ENCODE assay signal across 8 cellular contexts in the genomic region with DNA sequence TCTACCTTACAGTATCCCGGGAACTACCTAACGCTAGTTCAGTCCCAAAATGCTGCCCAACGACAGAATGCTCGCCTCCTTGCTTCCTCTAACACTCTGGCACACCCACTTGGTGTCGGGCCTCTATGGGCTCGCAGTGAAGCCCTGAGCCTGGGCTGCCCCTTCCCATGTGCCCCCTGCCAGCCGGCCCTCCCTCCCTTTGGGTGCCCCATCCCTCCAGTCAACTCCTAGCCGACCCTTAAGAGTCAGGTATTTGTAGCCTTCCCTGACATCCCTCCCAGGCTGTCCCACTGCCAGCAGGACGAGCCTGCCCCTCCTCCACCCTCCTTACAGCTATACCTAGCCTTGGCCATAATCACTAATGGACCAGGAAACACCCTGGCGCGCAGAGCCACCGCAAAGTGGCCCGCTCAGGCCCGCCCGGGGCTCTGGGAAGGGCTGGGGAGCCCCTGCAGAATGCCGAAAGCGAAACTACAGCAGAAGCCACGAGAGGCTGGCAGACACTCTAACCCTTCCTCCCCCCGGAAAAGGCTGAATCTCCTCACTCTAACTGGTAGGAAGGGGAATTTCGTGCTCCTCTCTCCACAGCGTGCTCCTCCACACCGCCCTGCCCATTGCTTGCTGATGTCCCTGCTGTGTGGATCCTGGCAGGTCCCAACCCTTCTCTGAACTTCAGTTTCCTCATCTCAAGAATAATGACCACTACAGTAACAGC. TPM values are rescaled to one million over a fixed set of nuclear protein-coding genes. Genes with fewer than 3 reads are reported as not detected.
A peak's percentile ranks its signal among the peaks of the same experiment; 100 is the strongest.
DNase-seq lines count a peak whose midpoint lies in the region; ATAC-seq and TF ChIP-seq lines count a peak whose summit lies in the region.

No MANE protein-coding gene starts in this region.

- TF ChIP-seq RAD21 in liver (IDR thresholded peaks at IDR 0.05) = no peak

- no peaks in the 10 kb centered on the region for H3K27me3 ChIP-seq in liver (ENCODE audit: control insufficient read depth in 4 of 4, insufficient read depth in 4 of 4, low read length in 3 of 4)

- WGBS in liver = 53% methylated on average over 22 of the region's 22 CpGs

- H3K4me1 ChIP-seq in liver (ENCODE audit: control insufficient read depth in 4 of 4, insufficient read depth in 4 of 4, low read length in 3 of 4) = peaks cover 8 to 39% (median 26%) of the 10 kb centered on the region in 4 donors

- DNase-seq in GM04504 (ENCODE audit: low read depth) (peak; percentile 28), T-helper 22 cell (ENCODE audit: low read depth) (peak; percentile 48), cardiac fibroblast (ENCODE audit: low read depth in 2 of 2) (peak; percentile 27 to 49), NCI-H187 treated with DMSO at 0.1 percent for 48 hours (lab: John Stamatoyannopoulos, UW) (no peak)
- DNase-seq in stimulated activated CD8-positive, alpha-beta memory T cell treated with anti-CD3 and anti-CD28 coated beads, Interleukin-4, amount 100 ng/mL, for 24 hours (ENCODE audit: low read depth) = peak; percentile 42

- peak; percentile 31 for ATAC-seq in HG02623 (IDR thresholded peaks at IDR 0.05; ENCODE audit: unreplicated experiment)
- ATAC-seq in HG03469 (IDR thresholded peaks at IDR 0.05; ENCODE audit: unreplicated experiment) = no peak

- no peaks in the 10 kb centered on the region for H3K9me3 ChIP-seq in liver (ENCODE audit: control insufficient read depth in 4 of 4, low read length in 3 of 4)

- no peak for TF ChIP-seq CTCF in cardiac fibroblast (IDR thresholded peaks at IDR 0.05; ENCODE audit: low read depth, low read length)
- TF ChIP-seq CTCF in liver (IDR thresholded peaks at IDR 0.05; ENCODE audit: low read depth, low read length, missing input control) = no peak

- H3K9ac ChIP-seq in liver (ENCODE audit: low read depth in 1 of 2, low read length in 2 of 2) = peak overlapping the region; percentile 27 to 62

- H3K4me3 ChIP-seq in cardiac fibroblast (replicated peaks in 1 of 2; ENCODE audit: low read depth in 2 of 2, low read length in 2 of 2) (peak overlapping the region; percentile 87 to 96), liver (ENCODE audit: low read depth in 1 of 3, low read length in 3 of 3) (peak overlapping the region; percentile 83 to 95 (median 86))

- peak overlapping the region; percentile 52 to 80 for H3K27ac ChIP-seq in liver (ENCODE audit: low read depth in 1 of 2, low read length in 2 of 2)

- H3K36me3 ChIP-seq in liver (ENCODE audit: control insufficient read depth in 4 of 4, insufficient read depth in 3 of 4, low read depth in 1 of 4, low read length in 3 of 4) = peaks cover 0 to 2% (median under 1%) of the 10 kb centered on the region in 4 donors

TF ChIP-seq in liver, 16 proteins besides CTCF, POLR2A, EP300 and RAD21:
- TF ChIP-seq, protein P1, sequence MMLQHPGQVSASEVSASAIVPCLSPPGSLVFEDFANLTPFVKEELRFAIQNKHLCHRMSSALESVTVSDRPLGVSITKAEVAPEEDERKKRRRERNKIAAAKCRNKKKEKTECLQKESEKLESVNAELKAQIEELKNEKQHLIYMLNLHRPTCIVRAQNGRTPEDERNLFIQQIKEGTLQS (IDR thresholded peaks at IDR 0.05) = no peak
- TF ChIP-seq RXRA (IDR thresholded peaks at IDR 0.05) = no peak
- no peak for TF ChIP-seq FOXA1 (IDR thresholded peaks at IDR 0.05)
- TF ChIP-seq, protein P2, sequence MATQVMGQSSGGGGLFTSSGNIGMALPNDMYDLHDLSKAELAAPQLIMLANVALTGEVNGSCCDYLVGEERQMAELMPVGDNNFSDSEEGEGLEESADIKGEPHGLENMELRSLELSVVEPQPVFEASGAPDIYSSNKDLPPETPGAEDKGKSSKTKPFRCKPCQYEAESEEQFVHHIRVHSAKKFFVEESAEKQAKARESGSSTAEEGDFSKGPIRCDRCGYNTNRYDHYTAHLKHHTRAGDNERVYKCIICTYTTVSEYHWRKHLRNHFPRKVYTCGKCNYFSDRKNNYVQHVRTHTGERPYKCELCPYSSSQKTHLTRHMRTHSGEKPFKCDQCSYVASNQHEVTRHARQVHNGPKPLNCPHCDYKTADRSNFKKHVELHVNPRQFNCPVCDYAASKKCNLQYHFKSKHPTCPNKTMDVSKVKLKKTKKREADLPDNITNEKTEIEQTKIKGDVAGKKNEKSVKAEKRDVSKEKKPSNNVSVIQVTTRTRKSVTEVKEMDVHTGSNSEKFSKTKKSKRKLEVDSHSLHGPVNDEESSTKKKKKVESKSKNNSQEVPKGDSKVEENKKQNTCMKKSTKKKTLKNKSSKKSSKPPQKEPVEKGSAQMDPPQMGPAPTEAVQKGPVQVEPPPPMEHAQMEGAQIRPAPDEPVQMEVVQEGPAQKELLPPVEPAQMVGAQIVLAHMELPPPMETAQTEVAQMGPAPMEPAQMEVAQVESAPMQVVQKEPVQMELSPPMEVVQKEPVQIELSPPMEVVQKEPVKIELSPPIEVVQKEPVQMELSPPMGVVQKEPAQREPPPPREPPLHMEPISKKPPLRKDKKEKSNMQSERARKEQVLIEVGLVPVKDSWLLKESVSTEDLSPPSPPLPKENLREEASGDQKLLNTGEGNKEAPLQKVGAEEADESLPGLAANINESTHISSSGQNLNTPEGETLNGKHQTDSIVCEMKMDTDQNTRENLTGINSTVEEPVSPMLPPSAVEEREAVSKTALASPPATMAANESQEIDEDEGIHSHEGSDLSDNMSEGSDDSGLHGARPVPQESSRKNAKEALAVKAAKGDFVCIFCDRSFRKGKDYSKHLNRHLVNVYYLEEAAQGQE (IDR thresholded peaks at IDR 0.05) = no peak
- TF ChIP-seq, protein P3, sequence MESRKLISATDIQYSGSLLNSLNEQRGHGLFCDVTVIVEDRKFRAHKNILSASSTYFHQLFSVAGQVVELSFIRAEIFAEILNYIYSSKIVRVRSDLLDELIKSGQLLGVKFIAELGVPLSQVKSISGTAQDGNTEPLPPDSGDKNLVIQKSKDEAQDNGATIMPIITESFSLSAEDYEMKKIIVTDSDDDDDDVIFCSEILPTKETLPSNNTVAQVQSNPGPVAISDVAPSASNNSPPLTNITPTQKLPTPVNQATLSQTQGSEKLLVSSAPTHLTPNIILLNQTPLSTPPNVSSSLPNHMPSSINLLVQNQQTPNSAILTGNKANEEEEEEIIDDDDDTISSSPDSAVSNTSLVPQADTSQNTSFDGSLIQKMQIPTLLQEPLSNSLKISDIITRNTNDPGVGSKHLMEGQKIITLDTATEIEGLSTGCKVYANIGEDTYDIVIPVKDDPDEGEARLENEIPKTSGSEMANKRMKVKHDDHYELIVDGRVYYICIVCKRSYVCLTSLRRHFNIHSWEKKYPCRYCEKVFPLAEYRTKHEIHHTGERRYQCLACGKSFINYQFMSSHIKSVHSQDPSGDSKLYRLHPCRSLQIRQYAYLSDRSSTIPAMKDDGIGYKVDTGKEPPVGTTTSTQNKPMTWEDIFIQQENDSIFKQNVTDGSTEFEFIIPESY (IDR thresholded peaks at IDR 0.05) = no peak
- TF ChIP-seq SP1 (IDR thresholded peaks at IDR 0.05) = no peak
- TF ChIP-seq HNF4A (conservative IDR thresholded peaks at IDR 0.05) = no peak
- TF ChIP-seq, protein P4, sequence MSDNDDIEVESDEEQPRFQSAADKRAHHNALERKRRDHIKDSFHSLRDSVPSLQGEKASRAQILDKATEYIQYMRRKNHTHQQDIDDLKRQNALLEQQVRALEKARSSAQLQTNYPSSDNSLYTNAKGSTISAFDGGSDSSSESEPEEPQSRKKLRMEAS (IDR thresholded peaks at IDR 0.05) = no peak
- TF ChIP-seq EGR1 (IDR thresholded peaks at IDR 0.05; ENCODE audit: low read depth in 2 of 2) = no peak

RNA-seq across cellular contexts. Expression of a gene that starts 8.2 kb away (rescaled TPM):
- total RNA-seq in liver = 10 to 100 TPM; 15.9 to 21.8 TPM
- polyA plus RNA-seq in liver = 10 to 100 TPM in 1 of 2 donors, 1 to 10 TPM in 1; 2.2 to 14.0 TPM

RNA-seq across cellular contexts. Expression of a gene that starts 47.2 kb away (rescaled TPM):
- not detected for total RNA-seq in liver
- polyA plus RNA-seq in liver = under 1 TPM in 1 of 2 donors, not detected in 1; 0.25 TPM
